18 cellular contexts compared by ENCODE assay signal in genomic region chr1:149963358-149963757, GRCh38. TPM values are rescaled to one million over a fixed set of nuclear protein-coding genes. Genes with fewer than 3 reads are reported as not detected.
DNase-seq lines count a peak whose midpoint lies in the region; ATAC-seq, FAIRE-seq and TF ChIP-seq lines count a peak whose summit lies in the region.
"Had no signal": no experiment of that assay in that cellular context is flagged by ENCODE, and none has a peak within 500 bp of the region (broad histone marks: within the 10 kb centered on the region; RNA-seq: fewer than 3 reads in every experiment).

No MANE protein-coding gene starts in this region.

- no peak overlapping the region for H2AFZ ChIP-seq in PC-9

- H3K36me3 ChIP-seq in PC-9 (ENCODE audit: low read depth) (peaks cover 17% of the 10 kb centered on the region), bronchial epithelial cell (ENCODE audit: control insufficient read depth, insufficient read depth, low read length) (peaks cover 19% of the 10 kb centered on the region), right lobe of liver (peaks cover 0 to 32% (median 16%) of the 10 kb centered on the region in 4 donors), thoracic aorta (peaks cover 16% of the 10 kb centered on the region)

- DNase-seq in PC-9 (peak in 1 of 2 experiments; percentile 42), bronchial epithelial cell (ENCODE audit: low read depth) (peak; percentile 17), right lobe of liver (no peak), thoracic aorta (ENCODE audit: low spot score) (no peak), NCI-H1105 treated with DMSO at 0.1 percent for 48 hours (lab: John Stamatoyannopoulos, UW) (no peak), NCI-H226 (no peak)
- DNase-seq: activated naive CD4-positive, alpha-beta T cell treated with anti-CD3 and anti-CD28 coated beads for 36 hours; colonic mucosa; esophagus squamous epithelium; Karpas-422; NCI-H146; NCI-H510A; stimulated activated naive CD8-positive, alpha-beta T cell treated with anti-CD3 and anti-CD28 coated beads, Interleukin-15, Interleukin-2, amounts not matched to agents 100 U/mL and 50 U/mL, for 24 hours had no signal

- H3K4me1 ChIP-seq in PC-9 (replicated peaks; ENCODE audit: insufficient read depth) (peaks cover 7% of the 10 kb centered on the region), right lobe of liver (peaks cover 0 to 44% (median 7%) of the 10 kb centered on the region in 4 donors), thoracic aorta (ENCODE audit: control insufficient read depth in 1 of 2, low read depth in 2 of 2) (peaks cover 3 to 26% of the 10 kb centered on the region in 2 donors)

- H3K4me3 ChIP-seq in PC-9 (no peak overlapping the region), bronchial epithelial cell (ENCODE audit: low read depth, low read length) (no peak overlapping the region), right lobe of liver (no peak overlapping the region), thoracic aorta (no peak overlapping the region)
- H3K4me3 ChIP-seq: colonic mucosa, esophagus squamous epithelium, skin epidermis had no signal

- FAIRE-seq in bronchial epithelial cell (lab: Jason Lieb, UNC), result no peak

- no peaks in the 10 kb centered on the region for H3K9me2 ChIP-seq in PC-9 (ENCODE audit: insufficient read depth)

- no peaks in the 10 kb centered on the region for H3K9me3 ChIP-seq in PC-9 (ENCODE audit: insufficient read depth, low read depth)
- no peaks in the 10 kb centered on the region for H3K9me3 ChIP-seq in right lobe of liver
- no peaks in the 10 kb centered on the region for H3K9me3 ChIP-seq in thoracic aorta
- H3K9me3 ChIP-seq: colonic mucosa, esophagus squamous epithelium had no signal

- TF ChIP-seq CTCF in PC-9 (conservative IDR thresholded peaks at IDR 0.05), result no peak
- TF ChIP-seq CTCF in bronchial epithelial cell (IDR thresholded peaks at IDR 0.05; ENCODE audit: insufficient read depth, low read length, severe bottlenecking), result no peak
- no peak for TF ChIP-seq CTCF in right lobe of liver (IDR thresholded peaks at IDR 0.05)
- TF ChIP-seq CTCF in thoracic aorta (IDR thresholded peaks at IDR 0.05), result no peak

- H3K4me2 ChIP-seq in PC-9, result no peak overlapping the region

- ATAC-seq in right lobe of liver (peak; percentile 10 to 71 (median 64)), thoracic aorta (ENCODE audit: insufficient number of reproducible peaks, low FRiP score, low read depth) (no peak), HG02870 (IDR thresholded peaks at IDR 0.05; ENCODE audit: unreplicated experiment) (no peak)
- ATAC-seq: stimulated activated naive CD8-positive, alpha-beta T cell treated with anti-CD3 and anti-CD28 coated beads, Interleukin-15, Interleukin-2, amounts not matched to agents 100 U/mL and 50 U/mL, for 24 hours; WTC11 had no signal

- no peaks in the 10 kb centered on the region for H4K20me1 ChIP-seq in PC-9 (ENCODE audit: insufficient read depth)

- H3K27ac ChIP-seq in PC-9 (peak overlapping the region; percentile 52; the same call in 1 of the 2 replicates), right lobe of liver (peak overlapping the region in 2 of 3 donors; percentile 59 to 77), thoracic aorta (peak overlapping the region; percentile 4 to 41)
- H3K27ac ChIP-seq: C4-2B, HL-60 had no signal

- intact Hi-C loops in PC-9 (cut with micrococcal nuclease; ENCODE audit: unreplicated experiment) (loop anchor here (2.0 to 5.0 kb wide), 2 partner anchors 75 to 104 kb away; partner anchors contain the start of gene VPS45), right lobe of liver (cut with DNase I) (loop anchor here in 1 of 2 donors (10.0 kb wide), 1 partner anchor 91 kb away; no protein-coding TSS in a partner anchor)

- CTCF ChIA-PET in PC-9 (lab: Charles Lee), result no interaction called here

- BruUV-seq in PC-9 (replicated peaks; lab: Mats Ljungman, UMichigan), result no TSS peak

- no peaks in the 10 kb centered on the region for H3K27me3 ChIP-seq in PC-9 (ENCODE audit: insufficient read depth, low read depth)
- H3K27me3 ChIP-seq in bronchial epithelial cell (ENCODE audit: control insufficient read depth, insufficient read depth, low read length), result no peaks in the 10 kb centered on the region
- no peaks in the 10 kb centered on the region for H3K27me3 ChIP-seq in right lobe of liver
- H3K27me3 ChIP-seq in thoracic aorta (replicated peaks; ENCODE audit: insufficient read depth), result no peaks in the 10 kb centered on the region
- H3K27me3 ChIP-seq: colonic mucosa, esophagus squamous epithelium had no signal

- WGBS in right lobe of liver (ENCODE audit: insufficient coverage, low coverage, low lambda C conversion rate, missing lambda C conversion rate), result 23% methylated on average over 3 of the region's 3 CpGs

- POLR2A ChIA-PET in PC-9 (lab: Charles Lee; ENCODE audit: unreplicated experiment), result no interaction called here

- H3K79me2 ChIP-seq in PC-9 (ENCODE audit: low read depth), result no peaks in the 10 kb centered on the region

- TF ChIP-seq POLR2A in right lobe of liver (IDR thresholded peaks at IDR 0.05), result no peak

- peaks cover 24% of the 10 kb centered on the region for H3F3A ChIP-seq in PC-9 (ENCODE audit: insufficient read depth, low read depth)

RNA-seq across cellular contexts. Expression of gene MTMR11, which starts 26.7 kb away (rescaled TPM):
- total RNA-seq in PC-9 (2021) (16.0 and 18.2 TPM in 2 replicates), bronchial epithelial cell (1.1 and 2.0 TPM in 2 replicates), right lobe of liver (1 to 10 TPM in 5 of 6 experiments, under 1 TPM in 1; 0.97 to 7.1 (median 3.6) TPM), thoracic aorta (10 to 100 TPM; 50.8 to 53.7 TPM)

RNA-seq across cellular contexts. Expression of gene SF3B4, which starts 35.8 kb away (rescaled TPM):
- total RNA-seq in PC-9 (2021) (50.8 and 73.1 TPM in 2 replicates), bronchial epithelial cell (7.4 and 10.4 TPM in 2 replicates), right lobe of liver (10 to 100 TPM in 5 of 6 experiments, 1 to 10 TPM in 1; 8.2 to 18.5 (median 12.2) TPM), thoracic aorta (10 to 100 TPM; 14.5 to 15.4 TPM)

RNA-seq across cellular contexts. Expression of gene SV2A, which starts 45.7 kb away (rescaled TPM):
- total RNA-seq in PC-9 (2021) (0.20 and 0.33 TPM in 2 replicates), bronchial epithelial cell (0.26 and 1.1 TPM in 2 replicates), right lobe of liver (under 1 TPM; 0.12 to 0.50 (median 0.25) TPM), thoracic aorta (10 to 100 TPM; 22.7 to 24.3 TPM)

RNA-seq across cellular contexts. Expression of gene OTUD7B, which starts 47.2 kb away (rescaled TPM):
- total RNA-seq in PC-9 (2021) (30.2 and 30.7 TPM in 2 replicates), bronchial epithelial cell (15.3 and 19.2 TPM in 2 replicates), right lobe of liver (10 to 100 TPM in 5 of 6 experiments, 1 to 10 TPM in 1; 9.1 to 22.3 (median 16.8) TPM), thoracic aorta (10 to 100 TPM; 29.9 to 30.6 TPM)

Comparison
In these comparisons a context has a peak if more than half of its experiments do, and no peak if none do; other contexts are left out.
1. ATAC-seq: peak in right lobe of liver (4 of 4); none in thoracic aorta (single experiment) and HG02870 (single experiment).
2. RNA of gene SV2A, which starts 45.7 kb away (total RNA-seq): 22.7 to 24.3 TPM in thoracic aorta; 0.26 to 1.1 TPM in bronchial epithelial cell, 0.20 to 0.33 TPM in PC-9 and 0.12 to 0.50 TPM in right lobe of liver; every median in the first group is over 10 times any median in the second.
3. Peak in every context shown above with its lines, with median percentiles within 50 percentile points of each other: H3K27ac ChIP-seq.